In genomic region chr3:100335137-100335833, GRCh38 we compare ENCODE assay signal across 1 cellular context.
TF ChIP-seq lines count a peak whose summit lies in the region.

No MANE protein-coding gene starts in this region.

TF ChIP-seq in K562, 482 proteins besides CTCF, POLR2A, EP300 and RAD21 (continued from another document and continues in another):
- TF ChIP-seq CHD7 (IDR thresholded peaks at IDR 0.05; ENCODE audit: low read depth, low read length): no peak
- TF ChIP-seq ZKSCAN3 (CRISPR knock-in tag; IDR thresholded peaks at IDR 0.05): no peak
- TF ChIP-seq NBN (IDR thresholded peaks at IDR 0.05; ENCODE audit: low read depth): no peak
- 0 out of 2 replicates have a peak, but pooled peaks have one; percentile 32 for TF ChIP-seq C11orf30 (IDR thresholded peaks at IDR 0.05; ENCODE audit: low read depth)
- no peak for TF ChIP-seq ZBTB17 (CRISPR knock-in tag; IDR thresholded peaks at IDR 0.05)
- no peak for TF ChIP-seq IRF9 (tag; IDR thresholded peaks at IDR 0.05)
- TF ChIP-seq SRSF7 (optimal IDR thresholded peaks at IDR 0.05; ENCODE audit: low read depth, low read length): no peak
- no peak for TF ChIP-seq PRMT5 (CRISPR knock-in tag; IDR thresholded peaks at IDR 0.05)
- TF ChIP-seq ARNT (IDR thresholded peaks at IDR 0.05): 0 out of 4 replicates have a peak, but pooled peaks of 1 of the 2 experiments have one; percentile 44
- no peak for TF ChIP-seq ZNF12 (CRISPR knock-in tag; IDR thresholded peaks at IDR 0.05)
- TF ChIP-seq SPI1 (IDR thresholded peaks at IDR 0.05; ENCODE audit: borderline replicate concordance, low read depth, low read length): peak; percentile 65
- no peak for TF ChIP-seq CREB3L1 (IDR thresholded peaks at IDR 0.05; ENCODE audit: borderline replicate concordance, low read depth)
- TF ChIP-seq CHD1 (IDR thresholded peaks at IDR 0.05; ENCODE audit: low read length): no peak
- no peak for TF ChIP-seq SNRNP70 (optimal IDR thresholded peaks at IDR 0.05; ENCODE audit: low read depth, low read length)
- no peak for TF ChIP-seq HMG20A (CRISPR knock-in tag; conservative IDR thresholded peaks at IDR 0.05)
- no peak for TF ChIP-seq WHSC1 (IDR thresholded peaks at IDR 0.05; ENCODE audit: low read length)
- TF ChIP-seq USF1 (CRISPR knock-in tag; IDR thresholded peaks at IDR 0.05): peak; percentile 48; the same call in 1 of the 2 replicates
- TF ChIP-seq DMBX1 (CRISPR knock-in tag; IDR thresholded peaks at IDR 0.05; ENCODE audit: borderline replicate concordance): 0 out of 2 replicates have a peak, but pooled peaks have one; percentile 56
- TF ChIP-seq FOXJ3 (CRISPR knock-in tag; IDR thresholded peaks at IDR 0.05): no peak
- no peak for TF ChIP-seq ZBTB7A (IDR thresholded peaks at IDR 0.05; ENCODE audit: borderline replicate concordance, control insufficient read depth, low read depth, low read length)
- peak in 1 of 3 experiments; percentile 59 for TF ChIP-seq YY1 (IDR thresholded peaks at IDR 0.05; ENCODE audit: borderline replicate concordance in 1 of 3, control insufficient read depth in 1 of 3, extremely low read depth in 1 of 3, insufficient read depth in 3 of 3, insufficient read length in 1 of 3, insufficient replicate concordance in 2 of 3, low read depth in 1 of 3, low read length in 2 of 3)
- TF ChIP-seq ZBTB8A (IDR thresholded peaks at IDR 0.05; ENCODE audit: partially characterized antibody): no peak
- peak; percentile 3; the same call in 1 of the 2 replicates for TF ChIP-seq MAFK (IDR thresholded peaks at IDR 0.05; ENCODE audit: low read length)
- TF ChIP-seq RHOXF2B (CRISPR knock-in tag; conservative IDR thresholded peaks at IDR 0.05): no peak
- TF ChIP-seq ASH1L (IDR thresholded peaks at IDR 0.05; ENCODE audit: borderline replicate concordance, low read depth, partially characterized antibody): no peak
- TF ChIP-seq ETS2 (tag; IDR thresholded peaks at IDR 0.05; ENCODE audit: borderline replicate concordance, poor library complexity, severe bottlenecking): no peak
- no peak for TF ChIP-seq ZNF507 (tag; conservative IDR thresholded peaks at IDR 0.05)
- no peak for TF ChIP-seq POLR3A (IDR thresholded peaks at IDR 0.05; ENCODE audit: borderline replicate concordance, extremely low read depth, insufficient read depth, insufficient read length)
- peak; percentile 91 for TF ChIP-seq BHLHE40 (IDR thresholded peaks at IDR 0.05; ENCODE audit: low read length)
- peak; percentile 67 for TF ChIP-seq NFE2 (IDR thresholded peaks at IDR 0.05; ENCODE audit: low read depth)
- peak; percentile 26; the same call in 1 of the 2 replicates for TF ChIP-seq HDAC2 (IDR thresholded peaks at IDR 0.05)
- no peak for TF ChIP-seq NFATC3 (IDR thresholded peaks at IDR 0.05)
- TF ChIP-seq CXXC5 (CRISPR knock-in tag; IDR thresholded peaks at IDR 0.05): peak; percentile 60
- no peak for TF ChIP-seq CLOCK (CRISPR knock-in tag; IDR thresholded peaks at IDR 0.05; ENCODE audit: borderline replicate concordance)
- TF ChIP-seq FOS (IDR thresholded peaks at IDR 0.05; ENCODE audit: extremely low read depth, insufficient read length): no peak
- TF ChIP-seq MTA2 (IDR thresholded peaks at IDR 0.05; ENCODE audit: low read depth): no peak
- no peak for TF ChIP-seq ZNF77 (CRISPR knock-in tag; IDR thresholded peaks at IDR 0.05)
- no peak for TF ChIP-seq E2F3 (CRISPR knock-in tag; IDR thresholded peaks at IDR 0.05)
- TF ChIP-seq EHMT2 (IDR thresholded peaks at IDR 0.05): no peak
- TF ChIP-seq HMG20B (CRISPR knock-in tag; IDR thresholded peaks at IDR 0.05): no peak
- TF ChIP-seq U2AF1 (optimal IDR thresholded peaks at IDR 0.05; ENCODE audit: low read depth, low read length): no peak
- TF ChIP-seq ZNF561 (CRISPR knock-in tag; conservative IDR thresholded peaks at IDR 0.05): no peak
- TF ChIP-seq ZFP36 (IDR thresholded peaks at IDR 0.05; ENCODE audit: low read depth, low read length, partially characterized antibody): no peak
- no peak for TF ChIP-seq ZNF717 (CRISPR knock-in tag; IDR thresholded peaks at IDR 0.05)
- peak; percentile 79 for TF ChIP-seq MYC (IDR thresholded peaks at IDR 0.05; ENCODE audit: low read depth, low read length)
- TF ChIP-seq MYC (CRISPR knock-in tag; IDR thresholded peaks at IDR 0.05; ENCODE audit: borderline replicate concordance, low read depth): no peak
- TF ChIP-seq DNMT1 (IDR thresholded peaks at IDR 0.05): no peak
- TF ChIP-seq ZNF76 (CRISPR knock-in tag; IDR thresholded peaks at IDR 0.05; ENCODE audit: borderline replicate concordance): no peak
- no peak for TF ChIP-seq TFAM (CRISPR knock-in tag; conservative IDR thresholded peaks at IDR 0.05)
- no peak for TF ChIP-seq ZNF311 (CRISPR knock-in tag; IDR thresholded peaks at IDR 0.05)
- TF ChIP-seq FOXP1 (CRISPR knock-in tag; IDR thresholded peaks at IDR 0.05): no peak
- no peak for TF ChIP-seq POU5F1 (IDR thresholded peaks at IDR 0.05; ENCODE audit: borderline replicate concordance, low read depth, low read length, partially characterized antibody)
